Comparison of ENCODE assay signal across 31 cellular contexts in genomic region chr2:66228128-66228547, GRCh38.
A peak's percentile ranks its signal among the peaks of the same experiment; 100 is the strongest.
DNase-seq lines count a peak whose midpoint lies in the region; ATAC-seq and TF ChIP-seq lines count a peak whose summit lies in the region.
"Had no signal": no experiment of that assay in that cellular context is flagged by ENCODE, and none has a peak within 500 bp of the region (broad histone marks: within the 10 kb centered on the region; RNA-seq: fewer than 3 reads in every experiment).

No MANE protein-coding gene starts in this region.

- H3K4me1 ChIP-seq in adrenal gland (replicated peaks in 1 of 2) (no peaks in the 10 kb centered on the region), tibial artery (no peaks in the 10 kb centered on the region)
- H3K4me1 ChIP-seq: A549 had no signal

- TF ChIP-seq CTCF in adrenal gland (IDR thresholded peaks at IDR 0.05) (no peak), omental fat pad (IDR thresholded peaks at IDR 0.05) (no peak), tibial artery (IDR thresholded peaks at IDR 0.05) (no peak)

- CTCF ChIA-PET in T-cell (lab: Charles Lee) = no interaction called here

- peak; percentile 82 to 91 (median 85) for DNase-seq in adrenal gland
- DNase-seq in left cardiac atrium = no peak
- DNase-seq in omental fat pad (ENCODE audit: low spot score) = no peak
- peak; percentile 41 to 68 for DNase-seq in tibial artery
- no peak for DNase-seq in T-cell
- DNase-seq in RPMI8226 = no peak
- DNase-seq: C1 segment of cervical spinal cord; CD4-positive, alpha-beta memory T cell; COR-L47; DMS 273 treated with DMSO at 0.1 percent for 48 hours; DMS79; EL; GDM1; GOT3; NCI-H1048; NCI-H1417; NCI-H1694; NCI-H2029 treated with DMSO at 0.1 percent for 48 hours; NCI-H446 treated with DMSO at 0.1 percent for 48 hours; NCI-H526; NCI-H82; PC-9; SIG-M5 had no signal

- H3K27ac Mint-ChIP-seq in T-cell = no peak overlapping the region
- H3K27ac Mint-ChIP-seq: CD4-positive, alpha-beta memory T cell; IgD-negative memory B cell had no signal

- H3K27me3 ChIP-seq in adrenal gland = no peaks in the 10 kb centered on the region
- H3K27me3 ChIP-seq in tibial artery = no peaks in the 10 kb centered on the region

- no peak overlapping the region for H3K4me3 Mint-ChIP-seq in T-cell
- H3K4me3 Mint-ChIP-seq: CD4-positive, alpha-beta memory T cell; IgD-negative memory B cell had no signal

- H3K36me3 Mint-ChIP-seq in T-cell = no peaks in the 10 kb centered on the region
- H3K36me3 Mint-ChIP-seq: CD4-positive, alpha-beta memory T cell; IgD-negative memory B cell had no signal

- WGBS in adrenal gland, 4 donors = 22 to 39% (median 32%) methylated on average over 4 of the region's 4 CpGs

- ATAC-seq in left cardiac atrium (peak; percentile 34 to 55), omental fat pad (ENCODE audit: low FRiP score) (peak; percentile 76), HG02938 (IDR thresholded peaks at IDR 0.05; ENCODE audit: unreplicated experiment) (no peak), T-cell (replicated peaks in 1 of 4) (no peak)
- ATAC-seq: A549, GM12878, HCT116 had no signal

- H3K9me3 ChIP-seq in adrenal gland (replicated peaks in 1 of 3) (no peaks in the 10 kb centered on the region), tibial artery (peaks cover 0 to under 1% (median 0%) of the 10 kb centered on the region in 3 donors)
- H3K9me3 ChIP-seq: A549 had no signal

- H3K27me3 Mint-ChIP-seq in T-cell = no peaks in the 10 kb centered on the region

- no peak overlapping the region for H3K4me3 ChIP-seq in adrenal gland
- H3K4me3 ChIP-seq in tibial artery = no peak overlapping the region
- H3K4me3 ChIP-seq: A549, GM12878, PC-9, SK-N-MC had no signal

- POLR2A ChIA-PET in T-cell (lab: Charles Lee) = no interaction called here

- TF ChIP-seq POLR2A in adrenal gland (IDR thresholded peaks at IDR 0.05) = no peak

- no peaks in the 10 kb centered on the region for H3K4me1 Mint-ChIP-seq in T-cell
- H3K4me1 Mint-ChIP-seq: CD4-positive, alpha-beta memory T cell; IgD-negative memory B cell had no signal

- H3K36me3 ChIP-seq in adrenal gland (replicated peaks in 1 of 2) (no peaks in the 10 kb centered on the region), tibial artery (no peaks in the 10 kb centered on the region)

- H3K9me3 Mint-ChIP-seq in T-cell = peaks cover 0 to 4% (median 3%) of the 10 kb centered on the region in 3 donors
- H3K9me3 Mint-ChIP-seq: IgD-negative memory B cell had no signal

- intact Hi-C loops in adrenal gland (cut with DNase I) = no loop called here
- intact Hi-C loops in left cardiac atrium (cut with DNase I) = no loop called here
- intact Hi-C loops in tibial artery (cut with DNase I; ENCODE audit: low total_unique reads) = no loop called here

- H3K27ac ChIP-seq in adrenal gland (peak overlapping the region in 1 of 5 donors; percentile 32), tibial artery (no peak overlapping the region)
- H3K27ac ChIP-seq: A549, HL-60, KMS-11, PC-9, SK-N-MC had no signal

Comparison
In these comparisons a context has a peak if more than half of its experiments do, and no peak if none do; other contexts are left out.
1. DNase-seq: peak in adrenal gland (7 of 7) and tibial artery (2 of 2); none in left cardiac atrium (single experiment), omental fat pad (single experiment), T-cell (0 of 34) and RPMI8226 (single experiment).
2. ATAC-seq: peak in left cardiac atrium (2 of 2) and omental fat pad (single experiment); none in HG02938 (single experiment) and T-cell (0 of 4).